20 cellular contexts compared by ENCODE assay signal in genomic region chr6:114058435-114058834, GRCh38.
DNase-seq lines count a peak whose midpoint lies in the region; ATAC-seq and TF ChIP-seq lines count a peak whose summit lies in the region.
"Had no signal": no experiment of that assay in that cellular context is flagged by ENCODE, and none has a peak within 500 bp of the region (broad histone marks: within the 10 kb centered on the region; RNA-seq: fewer than 3 reads in every experiment).

No MANE protein-coding gene starts in this region.

- H3K4me3 Mint-ChIP-seq in activated CD4-positive, alpha-beta memory T cell treated with anti-CD3 and anti-CD28 coated beads, Interleukin-2, amount 10 ng/mL, durations not matched to agents 7 days and 5 days, result no peak overlapping the region
- H3K4me3 Mint-ChIP-seq: CD8-positive, alpha-beta T cell had no signal

- H3K23ac ChIP-seq in trophoblast cell (ENCODE audit: low read length), result no peak overlapping the region

- H2AFZ ChIP-seq in trophoblast cell (ENCODE audit: insufficient read depth, low read length, poor library complexity), result no peak overlapping the region

- no peak overlapping the region for H3K4me3 ChIP-seq in trophoblast cell (ENCODE audit: low read depth, low read length)
- H3K4me3 ChIP-seq in SJCRH30, result no peak overlapping the region
- H3K4me3 ChIP-seq: MG63, Peyer's patch, SJSA1 had no signal

- no peak overlapping the region for H4K91ac ChIP-seq in trophoblast cell (ENCODE audit: low read depth, low read length)

- H3K79me2 ChIP-seq in trophoblast cell (ENCODE audit: control insufficient read depth, insufficient read depth, low read length, poor library complexity), result no peaks in the 10 kb centered on the region

- H3K18ac ChIP-seq in trophoblast cell (ENCODE audit: low read length), result no peak overlapping the region

- no CpG with 5 or more reads among the region's 4 CpGs for WGBS in trophoblast cell (ENCODE audit: extremely low coverage, insufficient coverage, insufficient read length)

- H3K14ac ChIP-seq in trophoblast cell (ENCODE audit: low read length), result no peak overlapping the region

- peaks cover 4% of the 10 kb centered on the region in 2 experiments for H3K4me1 ChIP-seq in trophoblast cell (ENCODE audit: control insufficient read depth in 1 of 2, insufficient read depth in 2 of 2, low read length in 2 of 2)
- peaks cover 7% of the 10 kb centered on the region; the same call in 1 of the 2 replicates for H3K4me1 ChIP-seq in SJCRH30
- H3K4me1 ChIP-seq: Peyer's patch, SJSA1 had no signal

- no peaks in the 10 kb centered on the region for H3K36me3 ChIP-seq in trophoblast cell (ENCODE audit: control insufficient read depth in 1 of 2, insufficient read depth in 2 of 2, low read length in 2 of 2)
- no peaks in the 10 kb centered on the region for H3K36me3 ChIP-seq in SJCRH30
- H3K36me3 ChIP-seq: MG63, Peyer's patch had no signal

- no peak overlapping the region for H2BK5ac ChIP-seq in trophoblast cell (ENCODE audit: low read depth, low read length, poor library complexity)

- no peak for ATAC-seq in SK-N-SH treated with all-trans-retinoic acid at 6 μM for 48 hours
- ATAC-seq in HG02973 (IDR thresholded peaks at IDR 0.05; ENCODE audit: unreplicated experiment), result no peak
- ATAC-seq: CD8-positive, alpha-beta T cell had no signal

- CTCF ChIA-PET in activated CD4-positive, alpha-beta memory T cell treated with anti-CD3 and anti-CD28 coated beads, Interleukin-2, amount 10 ng/mL, durations not matched to agents 7 days and 5 days (lab: Charles Lee), result no interaction called here

- peak; percentile 29 for DNase-seq in DMS79 treated with DMSO at 0.1 percent for 48 hours (lab: John Stamatoyannopoulos, UW)
- DNase-seq in DMS79 (lab: John Stamatoyannopoulos, UW), result no peak
- peak; percentile 20 for DNase-seq in ELF-1 (ENCODE audit: low read depth, low spot score)
- peak; percentile 85 to 94 for DNase-seq in trophoblast cell
- no peak for DNase-seq in SJCRH30
- DNase-seq in activated CD4-positive, alpha-beta memory T cell treated with anti-CD3 and anti-CD28 coated beads, Interleukin-2, amount 10 ng/mL, durations not matched to agents 7 days and 5 days, result no peak
- DNase-seq: ACHN; C1 segment of cervical spinal cord; CD8-positive, alpha-beta T cell; Kasumi-1; MG63; NCI-H1048; NCI-H1417 treated with DMSO at 0.1 percent for 48 hours; NCI-H187; NCI-H748 treated with DMSO at 0.1 percent for 48 hours; Peyer's patch had no signal

- H3K9me3 ChIP-seq in trophoblast cell (ENCODE audit: insufficient read depth, low read depth, low read length) (no peaks in the 10 kb centered on the region), SJCRH30 (replicated peaks) (no peaks in the 10 kb centered on the region)
- H3K9me3 ChIP-seq: MG63, Peyer's patch, SJSA1 had no signal

- no peak overlapping the region for H3K4ac ChIP-seq in trophoblast cell (ENCODE audit: low read depth, low read length)

- no peak overlapping the region for H3K27ac Mint-ChIP-seq in activated CD4-positive, alpha-beta memory T cell treated with anti-CD3 and anti-CD28 coated beads, Interleukin-2, amount 10 ng/mL, durations not matched to agents 7 days and 5 days
- H3K27ac Mint-ChIP-seq: CD8-positive, alpha-beta T cell had no signal

- no peak overlapping the region for H3K9ac ChIP-seq in trophoblast cell (ENCODE audit: low read length)

- H3K27ac ChIP-seq in trophoblast cell (ENCODE audit: low read depth, low read length), result no peak overlapping the region
- no peak overlapping the region for H3K27ac ChIP-seq in SJCRH30
- H3K27ac ChIP-seq: 22Rv1, Peyer's patch, SJSA1 had no signal

- no peak overlapping the region for H2AK5ac ChIP-seq in trophoblast cell (ENCODE audit: low read length)

- no peak overlapping the region for H2BK120ac ChIP-seq in trophoblast cell (ENCODE audit: insufficient read depth, low read length, poor library complexity)

- H3K79me1 ChIP-seq in trophoblast cell (ENCODE audit: low read length), result no peaks in the 10 kb centered on the region

- POLR2A ChIA-PET in activated CD4-positive, alpha-beta memory T cell treated with anti-CD3 and anti-CD28 coated beads, Interleukin-2, amount 10 ng/mL, durations not matched to agents 7 days and 5 days (lab: Charles Lee), result no interaction called here

- no peaks in the 10 kb centered on the region for H3K9me3 Mint-ChIP-seq in activated CD4-positive, alpha-beta memory T cell treated with anti-CD3 and anti-CD28 coated beads, Interleukin-2, amount 10 ng/mL, durations not matched to agents 7 days and 5 days
- H3K9me3 Mint-ChIP-seq: CD8-positive, alpha-beta T cell had no signal

- H3K27me3 ChIP-seq in trophoblast cell (ENCODE audit: insufficient read depth, low read length) (no peaks in the 10 kb centered on the region), SJCRH30 (no peaks in the 10 kb centered on the region)
- H3K27me3 ChIP-seq: MG63, Peyer's patch, SJSA1 had no signal

- no peak overlapping the region for H4K12ac ChIP-seq in trophoblast cell (ENCODE audit: low read depth, low read length)

- H2BK12ac ChIP-seq in trophoblast cell (ENCODE audit: low read length), result no peak overlapping the region

- H3K27me3 Mint-ChIP-seq in activated CD4-positive, alpha-beta memory T cell treated with anti-CD3 and anti-CD28 coated beads, Interleukin-2, amount 10 ng/mL, durations not matched to agents 7 days and 5 days, result no peaks in the 10 kb centered on the region

- no peak overlapping the region for H4K8ac ChIP-seq in trophoblast cell (ENCODE audit: low read depth, low read length)

- H3K4me2 ChIP-seq in trophoblast cell (ENCODE audit: low read length), result no peak overlapping the region

- no peaks in the 10 kb centered on the region for H3K4me1 Mint-ChIP-seq in activated CD4-positive, alpha-beta memory T cell treated with anti-CD3 and anti-CD28 coated beads, Interleukin-2, amount 10 ng/mL, durations not matched to agents 7 days and 5 days

- no peaks in the 10 kb centered on the region for H3K36me3 Mint-ChIP-seq in activated CD4-positive, alpha-beta memory T cell treated with anti-CD3 and anti-CD28 coated beads, Interleukin-2, amount 10 ng/mL, durations not matched to agents 7 days and 5 days (ENCODE audit: low read depth)
- H3K36me3 Mint-ChIP-seq: CD8-positive, alpha-beta T cell had no signal

TF ChIP-seq in SK-N-SH treated with all-trans-retinoic acid at 6 μM for 48 hours, 23 proteins besides CTCF, POLR2A, EP300 and RAD21:
- TF ChIP-seq TCF4 (CRISPR knock-in tag; IDR thresholded peaks at IDR 0.05; ENCODE audit: borderline replicate concordance) (peak; percentile 82), CSRNP3 (CRISPR knock-in tag; IDR thresholded peaks at IDR 0.05) (no peak)

Comparison
In these comparisons a context has a peak if more than half of its experiments do, and no peak if none do; other contexts are left out.
1. DNase-seq: peak in DMS79 treated with DMSO at 0.1 percent for 48 hours (single experiment), ELF-1 (single experiment) and trophoblast cell (2 of 2); none in DMS79 (single experiment), SJCRH30 (0 of 2) and activated CD4-positive, alpha-beta memory T cell treated with anti-CD3 and anti-CD28 coated beads, Interleukin-2, amount 10 ng/mL, durations not matched to agents 7 days and 5 days (single experiment).